In the genomic region with DNA sequence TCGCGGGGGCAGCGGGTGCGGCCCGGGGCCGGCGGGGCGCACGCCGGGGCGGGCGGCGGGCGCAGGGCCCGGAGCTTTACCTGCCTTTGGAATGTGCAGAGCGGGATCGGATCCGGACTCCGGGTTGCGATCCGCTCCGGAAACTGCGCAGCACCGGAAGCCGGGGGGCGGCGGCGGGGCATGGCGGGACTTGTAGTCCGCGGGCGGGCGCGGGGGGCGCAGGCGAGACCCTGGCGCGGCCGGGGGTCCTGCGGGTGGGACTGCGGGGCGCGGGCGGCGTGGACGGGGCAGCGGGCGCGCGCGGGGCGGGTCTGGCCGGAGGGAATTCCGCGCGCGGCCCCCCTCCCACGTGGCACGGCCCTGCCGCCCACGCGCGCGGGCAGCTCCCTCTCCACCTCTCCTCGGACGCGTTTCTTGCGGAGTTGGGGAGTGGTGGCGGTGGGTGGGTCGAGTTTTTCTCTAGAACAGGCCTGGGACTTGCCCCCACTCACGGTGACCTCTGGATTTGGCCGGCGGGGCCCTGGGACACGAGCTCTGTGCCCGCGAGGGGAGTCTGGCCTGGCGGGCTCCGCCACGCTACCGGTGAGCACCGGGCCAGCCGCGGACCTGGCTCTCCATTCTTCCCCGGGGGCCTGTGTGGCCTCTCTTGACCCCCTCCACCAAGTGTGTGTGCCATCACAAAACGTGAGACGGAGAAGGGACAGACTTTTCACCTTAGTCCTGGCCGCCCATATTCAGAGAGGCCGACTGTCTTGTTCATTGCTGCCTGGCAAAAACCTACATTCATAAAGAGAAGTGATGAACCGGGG, we compare ENCODE assay signal across 8 cellular contexts. TPM values are rescaled to one million over a fixed set of nuclear protein-coding genes. Genes with fewer than 3 reads are reported as not detected.
DNase-seq lines count a peak whose midpoint lies in the region; ATAC-seq and TF ChIP-seq lines count a peak whose summit lies in the region.

A gene with protein sequence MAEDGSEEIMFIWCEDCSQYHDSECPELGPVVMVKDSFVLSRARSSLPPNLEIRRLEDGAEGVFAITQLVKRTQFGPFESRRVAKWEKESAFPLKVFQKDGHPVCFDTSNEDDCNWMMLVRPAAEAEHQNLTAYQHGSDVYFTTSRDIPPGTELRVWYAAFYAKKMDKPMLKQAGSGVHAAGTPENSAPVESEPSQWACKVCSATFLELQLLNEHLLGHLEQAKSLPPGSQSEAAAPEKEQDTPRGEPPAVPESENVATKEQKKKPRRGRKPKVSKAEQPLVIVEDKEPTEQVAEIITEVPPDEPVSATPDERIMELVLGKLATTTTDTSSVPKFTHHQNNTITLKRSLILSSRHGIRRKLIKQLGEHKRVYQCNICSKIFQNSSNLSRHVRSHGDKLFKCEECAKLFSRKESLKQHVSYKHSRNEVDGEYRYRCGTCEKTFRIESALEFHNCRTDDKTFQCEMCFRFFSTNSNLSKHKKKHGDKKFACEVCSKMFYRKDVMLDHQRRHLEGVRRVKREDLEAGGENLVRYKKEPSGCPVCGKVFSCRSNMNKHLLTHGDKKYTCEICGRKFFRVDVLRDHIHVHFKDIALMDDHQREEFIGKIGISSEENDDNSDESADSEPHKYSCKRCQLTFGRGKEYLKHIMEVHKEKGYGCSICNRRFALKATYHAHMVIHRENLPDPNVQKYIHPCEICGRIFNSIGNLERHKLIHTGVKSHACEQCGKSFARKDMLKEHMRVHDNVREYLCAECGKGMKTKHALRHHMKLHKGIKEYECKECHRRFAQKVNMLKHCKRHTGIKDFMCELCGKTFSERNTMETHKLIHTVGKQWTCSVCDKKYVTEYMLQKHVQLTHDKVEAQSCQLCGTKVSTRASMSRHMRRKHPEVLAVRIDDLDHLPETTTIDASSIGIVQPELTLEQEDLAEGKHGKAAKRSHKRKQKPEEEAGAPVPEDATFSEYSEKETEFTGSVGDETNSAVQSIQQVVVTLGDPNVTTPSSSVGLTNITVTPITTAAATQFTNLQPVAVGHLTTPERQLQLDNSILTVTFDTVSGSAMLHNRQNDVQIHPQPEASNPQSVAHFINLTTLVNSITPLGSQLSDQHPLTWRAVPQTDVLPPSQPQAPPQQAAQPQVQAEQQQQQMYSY (minus strand): TSS at position 155 of the 809 bp plus-strand sequence. CDS start 18,981 bp downstream, outside the sequence.

- DNase-seq in CD4-positive, CD25-positive, alpha-beta regulatory T cell: peak; percentile 71 to 90 (median 75)
- DNase-seq in activated CD8-positive, alpha-beta memory T cell treated with anti-CD3 and anti-CD28 coated beads, Interleukin-2, amount 50 U/mL, for 4 hours: peak; percentile 85
- DNase-seq in endothelial cell (ENCODE audit: low spot score): peak; percentile 84
- peak; percentile 79 for DNase-seq in stimulated activated CD8-positive, alpha-beta memory T cell treated with anti-CD3 and anti-CD28 coated beads, Interleukin-2, amount 100 ng/mL, for 48 hours (ENCODE audit: low read depth in 2 of 2)

- no peaks in the 10 kb centered on the region for H3K27me3 ChIP-seq in CD4-positive, CD25-positive, alpha-beta regulatory T cell (ENCODE audit: control insufficient read depth, insufficient read depth, low read length)
- no peaks in the 10 kb centered on the region for H3K27me3 ChIP-seq in OCI-LY1 (ENCODE audit: insufficient read depth, low read length)
- H3K27me3 ChIP-seq in mononuclear cell (ENCODE audit: insufficient read depth, low read length): no peaks in the 10 kb centered on the region

- H3K4me3 Mint-ChIP-seq in CD4-positive, CD25-positive, alpha-beta regulatory T cell: peak within 1 kb of the TSS; percentile 91 to 96 (median 94)
- H3K4me3 Mint-ChIP-seq in endothelial cell (ENCODE audit: unreplicated experiment): peak within 1 kb of the TSS; percentile 93

- peaks cover 0 to 3% (median 0%) of the 10 kb centered on the region in 7 donors for H3K9me3 Mint-ChIP-seq in CD4-positive, CD25-positive, alpha-beta regulatory T cell
- no peaks in the 10 kb centered on the region for H3K9me3 Mint-ChIP-seq in endothelial cell (ENCODE audit: unreplicated experiment)

- peak; percentile 73 to 74 for ATAC-seq in CD4-positive, CD25-positive, alpha-beta regulatory T cell (ENCODE audit: low read depth in 2 of 2)
- ATAC-seq in GM19324 (IDR thresholded peaks at IDR 0.05; ENCODE audit: low FRiP score, unreplicated experiment): peak; percentile 73
- peak; percentile 68 for ATAC-seq in HG03521 (IDR thresholded peaks at IDR 0.05; ENCODE audit: unreplicated experiment)

- H3K4me1 ChIP-seq in CD4-positive, CD25-positive, alpha-beta regulatory T cell (ENCODE audit: control insufficient read depth, insufficient read depth, low read length, poor library complexity, severe bottlenecking): peaks cover 24% of the 10 kb centered on the region
- peaks cover 53% of the 10 kb centered on the region for H3K4me1 ChIP-seq in OCI-LY1 (ENCODE audit: insufficient read depth, low read length, severe bottlenecking)
- H3K4me1 ChIP-seq in mononuclear cell (ENCODE audit: insufficient read depth, low read length): peaks cover 21% of the 10 kb centered on the region

- peaks cover 10 to 36% (median 27%) of the 10 kb centered on the region in 4 donors for H3K4me1 Mint-ChIP-seq in CD4-positive, CD25-positive, alpha-beta regulatory T cell
- peaks cover 3% of the 10 kb centered on the region for H3K4me1 Mint-ChIP-seq in endothelial cell (ENCODE audit: unreplicated experiment)

- H3K27ac Mint-ChIP-seq in CD4-positive, CD25-positive, alpha-beta regulatory T cell: peak within 1 kb of the TSS; percentile 92 to 98 (median 98)
- peak within 1 kb of the TSS; percentile 92 for H3K27ac Mint-ChIP-seq in endothelial cell (ENCODE audit: unreplicated experiment)

- H3K36me3 Mint-ChIP-seq in CD4-positive, CD25-positive, alpha-beta regulatory T cell: no peaks in the 10 kb centered on the region
- H3K36me3 Mint-ChIP-seq in endothelial cell (ENCODE audit: low read depth, unreplicated experiment): peaks cover 5% of the 10 kb centered on the region

- TF ChIP-seq CTCF in OCI-LY1 (IDR thresholded peaks at IDR 0.05; ENCODE audit: low read length): no peak
- TF ChIP-seq CTCF in endothelial cell (IDR thresholded peaks at IDR 0.05; ENCODE audit: unreplicated experiment): no peak

- H3F3A ChIP-seq in OCI-LY1 (ENCODE audit: insufficient read depth, low read length): 0 out of 2 replicates have a peak, but pooled peaks cover 9% of the 10 kb centered on the region

- H3K79me2 ChIP-seq in OCI-LY1 (ENCODE audit: insufficient read depth, low read length): no peaks in the 10 kb centered on the region

- no peaks in the 10 kb centered on the region for H3K9me3 ChIP-seq in CD4-positive, CD25-positive, alpha-beta regulatory T cell (ENCODE audit: control insufficient read depth in 2 of 2, low read length in 2 of 2)
- H3K9me3 ChIP-seq in OCI-LY1 (ENCODE audit: low read length) (no peaks in the 10 kb centered on the region), mononuclear cell (ENCODE audit: low read depth, low read length) (no peaks in the 10 kb centered on the region)

- H3K27me3 Mint-ChIP-seq in CD4-positive, CD25-positive, alpha-beta regulatory T cell: no peaks in the 10 kb centered on the region
- peaks cover 13% of the 10 kb centered on the region for H3K27me3 Mint-ChIP-seq in endothelial cell (ENCODE audit: unreplicated experiment)

- no peak within 1 kb of the TSS for H2AFZ ChIP-seq in OCI-LY1 (ENCODE audit: low read length)

- H3K4me3 ChIP-seq in CD4-positive, CD25-positive, alpha-beta regulatory T cell (ENCODE audit: low read depth, low read length): peak within 1 kb of the TSS; percentile 86
- H3K4me3 ChIP-seq in OCI-LY1 (ENCODE audit: low read depth, low read length, poor library complexity, severe bottlenecking) (peak within 1 kb of the TSS; percentile 91), mononuclear cell (ENCODE audit: low read length) (peak within 1 kb of the TSS; percentile 63)

- no peaks in the 10 kb centered on the region for H3K9me2 ChIP-seq in OCI-LY1 (ENCODE audit: low read depth, low read length)

- H3K27ac ChIP-seq in CD4-positive, CD25-positive, alpha-beta regulatory T cell (ENCODE audit: insufficient read depth, low read length, poor library complexity, severe bottlenecking): peak within 1 kb of the TSS; percentile 65
- H3K27ac ChIP-seq in OCI-LY1 (ENCODE audit: low read depth, low read length, poor library complexity, severe bottlenecking): peak within 1 kb of the TSS; percentile 100

- no peaks in the 10 kb centered on the region for H3K36me3 ChIP-seq in CD4-positive, CD25-positive, alpha-beta regulatory T cell (ENCODE audit: control insufficient read depth, insufficient read depth, low read length)
- no peaks in the 10 kb centered on the region for H3K36me3 ChIP-seq in OCI-LY1 (ENCODE audit: insufficient read depth, low read length)

- no peaks in the 10 kb centered on the region for H4K20me1 ChIP-seq in OCI-LY1 (ENCODE audit: insufficient read depth, low read length)

- peak within 1 kb of the TSS; percentile 85 for H3K4me2 ChIP-seq in OCI-LY1 (ENCODE audit: low read length)

- H3K9ac ChIP-seq in OCI-LY1 (ENCODE audit: low read length): peak within 1 kb of the TSS; percentile 99

RNA-seq across cellular contexts. Expression of the gene that starts here (rescaled TPM):
- 13.2 TPM for total RNA-seq in CD4-positive, CD25-positive, alpha-beta regulatory T cell
- polyA plus RNA-seq in CD4-positive, CD25-positive, alpha-beta regulatory T cell: 1 to 10 TPM in 3 of 4 donors, under 1 TPM in 1; 0.75 to 2.7 (median 1.4) TPM
- total RNA-seq in endothelial cell (ENCODE audit: unreplicated experiment) (7.5 TPM), mononuclear cell (8.1 TPM)

Comparison
In these comparisons a context has a peak if more than half of its experiments do, and no peak if none do; other contexts are left out.
1. Peak in every context shown above with its lines: DNase-seq, ATAC-seq, H3K4me3 ChIP-seq and H3K27ac ChIP-seq.